In genomic region chr9:112411626-112412027, GRCh38 we compare ENCODE assay signal across 1 cellular context.
TF ChIP-seq lines count a peak whose summit lies in the region.

No MANE protein-coding gene starts in this region.

TF ChIP-seq in IMR-90, 13 proteins besides CTCF, POLR2A, EP300 and RAD21:
- no peak for TF ChIP-seq SMC3 (IDR thresholded peaks at IDR 0.05; ENCODE audit: low read depth, low read length)
- peak; percentile 79 for TF ChIP-seq CEBPB (IDR thresholded peaks at IDR 0.05; ENCODE audit: low read depth, low read length)
TF ChIP-seq in IMR-90: peak in this region for 1.
